17 cellular contexts compared by ENCODE assay signal in the genomic region with DNA sequence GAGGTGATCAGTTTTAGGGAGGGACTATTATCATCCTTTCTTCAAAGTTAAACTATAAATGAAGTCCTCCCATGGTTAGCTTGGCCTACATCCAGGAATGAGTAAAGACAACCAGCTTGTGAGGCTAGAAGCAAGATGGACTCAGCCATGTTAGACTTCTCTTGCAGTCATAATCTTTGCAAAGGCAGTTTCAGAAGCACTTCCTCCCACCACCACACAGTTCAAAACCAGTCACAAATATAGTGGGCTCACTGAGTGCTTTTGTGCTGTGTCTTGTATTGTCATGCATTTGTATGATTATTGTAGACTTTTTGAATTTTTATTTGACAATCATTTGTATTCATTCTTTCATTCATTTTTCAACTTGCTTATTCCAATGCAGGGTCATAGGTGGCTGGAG.
DNase-seq lines count a peak whose midpoint lies in the region; ATAC-seq and TF ChIP-seq lines count a peak whose summit lies in the region.
"Had no signal": no experiment of that assay in that cellular context is flagged by ENCODE, and none has a peak within 500 bp of the region (broad histone marks: within the 10 kb centered on the region; RNA-seq: fewer than 3 reads in every experiment).

No MANE protein-coding gene starts in this region.

- no peak for DNase-seq in activated CD4-positive, alpha-beta T cell treated with anti-CD3 and anti-CD28 coated beads for 36 hours
- DNase-seq in activated CD4-positive, alpha-beta T cell treated with anti-CD3 and anti-CD28 coated beads for 4 hours: no peak
- no peak for DNase-seq in NCI-H1694 treated with DMSO at 0.1 percent for 48 hours (lab: John Stamatoyannopoulos, UW)
- no peak for DNase-seq in mammary epithelial cell
- DNase-seq in COLO829 (ENCODE audit: low spot score): no peak
- DNase-seq: ACHN; CD4-positive, CD25-positive, alpha-beta regulatory T cell; DMS79; GOT3; H9 had no signal

- intact Hi-C loops in activated CD4-positive, alpha-beta T cell treated with anti-CD3 and anti-CD28 coated beads for 36 hours (cut with DNase I, micrococcal nuclease): no loop called here
- intact Hi-C loops in mammary epithelial cell (cut with micrococcal nuclease): no loop called here

- no peak overlapping the region for H2AFZ ChIP-seq in mammary epithelial cell (ENCODE audit: low read depth, low read length)

- no peaks in the 10 kb centered on the region for H3K36me3 Mint-ChIP-seq in activated CD4-positive, alpha-beta T cell treated with anti-CD3 and anti-CD28 coated beads for 36 hours (ENCODE audit: low read depth)
- H3K36me3 Mint-ChIP-seq: CD4-positive, CD25-positive, alpha-beta regulatory T cell had no signal

- no TSS peak for BruUV-seq in mammary epithelial cell (replicated peaks; lab: Mats Ljungman, UMichigan)

- no peaks in the 10 kb centered on the region for H3K9me3 Mint-ChIP-seq in activated CD4-positive, alpha-beta T cell treated with anti-CD3 and anti-CD28 coated beads for 36 hours (ENCODE audit: low read depth)

- no peak overlapping the region for H3K9ac ChIP-seq in mammary epithelial cell (ENCODE audit: insufficient read depth, low read length)
- H3K9ac ChIP-seq: BLaER1 treated with 17β-estradiol and CSF1 and Interleukin-3, amounts not matched to agents 10 nM and 100 nM; KMS-11 had no signal

- no peak overlapping the region for H3K4me3 Mint-ChIP-seq in activated CD4-positive, alpha-beta T cell treated with anti-CD3 and anti-CD28 coated beads for 36 hours
- H3K4me3 Mint-ChIP-seq: CD4-positive, CD25-positive, alpha-beta regulatory T cell; H9 had no signal

- no peaks in the 10 kb centered on the region for H3K9me3 ChIP-seq in mammary epithelial cell (replicated peaks; ENCODE audit: insufficient read depth, low read length)
- H3K9me3 ChIP-seq: BLaER1 treated with 17β-estradiol and CSF1 and Interleukin-3, amounts not matched to agents 10 nM and 100 nM had no signal

- POLR2A ChIA-PET in activated CD4-positive, alpha-beta T cell treated with anti-CD3 and anti-CD28 coated beads for 36 hours (lab: Charles Lee): no interaction called here

- no peaks in the 10 kb centered on the region for H3K4me1 ChIP-seq in mammary epithelial cell (ENCODE audit: insufficient read depth, low read length)

- CTCF ChIA-PET in activated CD4-positive, alpha-beta T cell treated with anti-CD3 and anti-CD28 coated beads for 36 hours (lab: Charles Lee): no interaction called here
- CTCF ChIA-PET in mammary epithelial cell (lab: Charles Lee; ENCODE audit: low non-redundant PET): interaction anchor here (0.7 kb wide), 1 partner anchor 276 kb away, joined by 5 read pairs; no protein-coding TSS in a partner anchor

- in situ Hi-C loops in mammary epithelial cell (cut with MboI; ENCODE audit: low sequenced_read_pairs in 2 of 2): no loop called here

- no peak overlapping the region for H3K27ac ChIP-seq in mammary epithelial cell (ENCODE audit: insufficient read depth, low read depth, low read length)
- H3K27ac ChIP-seq: 22Rv1; BLaER1 treated with 17β-estradiol and CSF1 and Interleukin-3, amounts not matched to agents 10 nM and 100 nM; KMS-11 had no signal

- dilution Hi-C loops in mammary epithelial cell (cut with HindIII; ENCODE audit: low sequenced_read_pairs): no loop called here

- no peaks in the 10 kb centered on the region for H3K79me2 ChIP-seq in mammary epithelial cell (ENCODE audit: insufficient read depth, low read length)

- H3K27me3 Mint-ChIP-seq in activated CD4-positive, alpha-beta T cell treated with anti-CD3 and anti-CD28 coated beads for 36 hours: no peaks in the 10 kb centered on the region

- no peak for TF ChIP-seq CTCF in mammary epithelial cell (conservative IDR thresholded peaks at IDR 0.05 in 1 of 2, IDR thresholded peaks at IDR 0.05 in 1 of 2; ENCODE audit: extremely low read depth in 1 of 2, insufficient read depth in 1 of 2, low read depth in 1 of 2, low read length in 2 of 2)

- no peak overlapping the region for H3K4me2 ChIP-seq in mammary epithelial cell (ENCODE audit: insufficient read depth, low read depth, low read length)
- H3K4me2 ChIP-seq: KMS-11 had no signal

- no peaks in the 10 kb centered on the region for H4K20me1 ChIP-seq in mammary epithelial cell (ENCODE audit: insufficient read depth, low read length)
- H4K20me1 ChIP-seq: BLaER1 treated with 17β-estradiol and CSF1 and Interleukin-3, amounts not matched to agents 10 nM and 100 nM had no signal

- peak; percentile 55 for ATAC-seq in activated CD4-positive, alpha-beta T cell treated with anti-CD3 and anti-CD28 coated beads for 36 hours
- ATAC-seq in GM18519 (IDR thresholded peaks at IDR 0.05; ENCODE audit: low FRiP score, unreplicated experiment): peak; percentile 51
- ATAC-seq in HG03520 (IDR thresholded peaks at IDR 0.05; ENCODE audit: unreplicated experiment): peak; percentile 55
- no peak for ATAC-seq in GM21381 (IDR thresholded peaks at IDR 0.05; ENCODE audit: unreplicated experiment)
- ATAC-seq: HepG2 had no signal

- H3K27me3 ChIP-seq in mammary epithelial cell (ENCODE audit: insufficient read depth, low read length): peaks cover 4% of the 10 kb centered on the region
- H3K27me3 ChIP-seq: BLaER1 treated with 17β-estradiol and CSF1 and Interleukin-3, amounts not matched to agents 10 nM and 100 nM had no signal

- H3K36me3 ChIP-seq in mammary epithelial cell (ENCODE audit: insufficient read depth, low read length): no peaks in the 10 kb centered on the region
- H3K36me3 ChIP-seq: BLaER1 treated with 17β-estradiol and CSF1 and Interleukin-3, amounts not matched to agents 10 nM and 100 nM had no signal

- H3K4me1 Mint-ChIP-seq in activated CD4-positive, alpha-beta T cell treated with anti-CD3 and anti-CD28 coated beads for 36 hours: no peaks in the 10 kb centered on the region
- H3K4me1 Mint-ChIP-seq: CD4-positive, CD25-positive, alpha-beta regulatory T cell had no signal

- no peak overlapping the region for H3K4me3 ChIP-seq in mammary epithelial cell (replicated peaks in 1 of 3; ENCODE audit: insufficient read depth in 1 of 3, low read depth in 2 of 3, low read length in 3 of 3)
- H3K4me3 ChIP-seq: BLaER1 treated with 17β-estradiol and CSF1 and Interleukin-3, amounts not matched to agents 10 nM and 100 nM had no signal

- no peak overlapping the region for H3K27ac Mint-ChIP-seq in activated CD4-positive, alpha-beta T cell treated with anti-CD3 and anti-CD28 coated beads for 36 hours
- H3K27ac Mint-ChIP-seq: CD4-positive, CD25-positive, alpha-beta regulatory T cell had no signal
